In the genomic region with DNA sequence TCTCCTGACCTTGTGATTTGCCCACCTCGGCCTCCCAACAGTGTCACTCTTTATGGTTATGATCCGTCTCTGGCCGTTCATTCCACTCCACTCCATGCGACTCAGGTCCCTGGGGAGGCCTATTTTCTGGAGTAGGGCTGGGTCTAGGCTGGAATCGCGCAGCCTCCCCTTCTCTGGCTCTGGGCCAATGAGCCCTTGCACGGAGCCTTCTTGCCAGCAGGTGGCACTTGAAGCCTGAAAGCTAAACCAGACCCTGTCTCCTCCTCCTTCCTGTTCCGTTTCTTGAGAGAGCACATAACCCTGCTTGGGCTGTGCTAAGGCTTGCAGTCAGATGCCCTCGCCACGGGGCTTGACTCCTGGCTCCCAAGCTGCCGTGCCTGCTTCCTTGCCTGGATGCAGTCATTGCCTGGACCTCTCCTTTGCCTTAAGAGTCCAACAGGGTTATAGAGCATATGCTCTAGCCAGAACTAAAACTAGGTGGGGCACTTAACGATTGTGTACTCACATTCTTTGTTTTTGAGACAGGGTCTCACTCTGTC, we compare ENCODE assay signal across 8 cellular contexts. TPM values are rescaled to one million over a fixed set of nuclear protein-coding genes. Genes with fewer than 3 reads are reported as not detected.
A peak's percentile ranks its signal among the peaks of the same experiment; 100 is the strongest.
DNase-seq lines count a peak whose midpoint lies in the region; ATAC-seq and TF ChIP-seq lines count a peak whose summit lies in the region.

No MANE protein-coding gene starts in this region.

- H3K27ac ChIP-seq in colonic mucosa (no peak overlapping the region), liver (ENCODE audit: low read depth in 1 of 2, low read length in 2 of 2) (no peak overlapping the region)

- H3K36me3 ChIP-seq in colonic mucosa (no peaks in the 10 kb centered on the region), liver (ENCODE audit: control insufficient read depth in 4 of 4, insufficient read depth in 3 of 4, low read depth in 1 of 4, low read length in 3 of 4) (peaks cover 3 to 33% (median 29%) of the 10 kb centered on the region in 4 donors)

- ATAC-seq in HG03520 (IDR thresholded peaks at IDR 0.05; ENCODE audit: unreplicated experiment): peak; percentile 75

- H3K9me3 ChIP-seq in colonic mucosa: no peaks in the 10 kb centered on the region
- no peaks in the 10 kb centered on the region for H3K9me3 ChIP-seq in liver (ENCODE audit: control insufficient read depth in 4 of 4, low read length in 3 of 4)

- H3K4me1 ChIP-seq in colonic mucosa (peaks cover 4% of the 10 kb centered on the region), liver (ENCODE audit: control insufficient read depth in 4 of 4, insufficient read depth in 4 of 4, low read length in 3 of 4) (peaks cover 0 to 2% (median 0%) of the 10 kb centered on the region in 4 donors)

- TF ChIP-seq POLR2A in GM18951 (IDR thresholded peaks at IDR 0.05; ENCODE audit: extremely low read depth, insufficient read depth, insufficient read length): peak; percentile 62

- H3K27me3 ChIP-seq in colonic mucosa (no peaks in the 10 kb centered on the region), liver (ENCODE audit: control insufficient read depth in 4 of 4, insufficient read depth in 4 of 4, low read length in 3 of 4) (no peaks in the 10 kb centered on the region)

- TF ChIP-seq CTCF in colonic mucosa (IDR thresholded peaks at IDR 0.05) (peak; percentile 82), liver (IDR thresholded peaks at IDR 0.05; ENCODE audit: low read depth, low read length, missing input control) (peak; percentile 94)

- intact Hi-C loops in colonic mucosa (cut with DNase I): loop anchor here (2.0 to 10.0 kb wide), 4 partner anchors 330 to 700 kb away; partner anchors contain the start of gene MCU

- H3K9ac ChIP-seq in colonic mucosa (ENCODE audit: low read depth in 2 of 2, low read length in 2 of 2) (peak overlapping the region; percentile 16 to 51), liver (ENCODE audit: low read depth in 1 of 2, low read length in 2 of 2) (no peak overlapping the region)

- H3K4me3 ChIP-seq in colonic mucosa (no peak overlapping the region), liver (ENCODE audit: low read depth in 1 of 3, low read length in 3 of 3) (no peak overlapping the region)

- in situ Hi-C loops in GM18951 (cut with MboI; ENCODE audit: low sequenced_read_pairs, unreplicated experiment): loop anchor here (5.0 to 10.0 kb wide), 2 partner anchors 468 to 510 kb away; no protein-coding TSS in a partner anchor

- DNase-seq in Ammon's horn (ENCODE audit: low spot score) (peak; percentile 93), NCI-H526 (lab: John Stamatoyannopoulos, UW) (peak; percentile 46 to 84), colonic mucosa (peak; percentile 85)
- peak; percentile 80 to 86 for DNase-seq in activated CD4-positive, alpha-beta T cell treated with anti-CD3 and anti-CD28 coated beads for 4 hours
- peak; percentile 88 for DNase-seq in stimulated activated CD4-positive, alpha-beta T cell treated with anti-CD3 and anti-CD28 coated beads, Interleukin-4, amount 100 ng/mL, for 24 hours

- 27% methylated on average over 12 of the region's 12 CpGs for WGBS in liver

- peak; percentile 97 to 98 for TF ChIP-seq RAD21 in liver (IDR thresholded peaks at IDR 0.05)

TF ChIP-seq in liver, 16 proteins besides CTCF, POLR2A, EP300 and RAD21:
- TF ChIP-seq RXRA (IDR thresholded peaks at IDR 0.05): no peak
- TF ChIP-seq EGR1 (IDR thresholded peaks at IDR 0.05; ENCODE audit: low read depth in 2 of 2): no peak
- no peak for TF ChIP-seq NR2F2 (IDR thresholded peaks at IDR 0.05)
- TF ChIP-seq, protein P1, sequence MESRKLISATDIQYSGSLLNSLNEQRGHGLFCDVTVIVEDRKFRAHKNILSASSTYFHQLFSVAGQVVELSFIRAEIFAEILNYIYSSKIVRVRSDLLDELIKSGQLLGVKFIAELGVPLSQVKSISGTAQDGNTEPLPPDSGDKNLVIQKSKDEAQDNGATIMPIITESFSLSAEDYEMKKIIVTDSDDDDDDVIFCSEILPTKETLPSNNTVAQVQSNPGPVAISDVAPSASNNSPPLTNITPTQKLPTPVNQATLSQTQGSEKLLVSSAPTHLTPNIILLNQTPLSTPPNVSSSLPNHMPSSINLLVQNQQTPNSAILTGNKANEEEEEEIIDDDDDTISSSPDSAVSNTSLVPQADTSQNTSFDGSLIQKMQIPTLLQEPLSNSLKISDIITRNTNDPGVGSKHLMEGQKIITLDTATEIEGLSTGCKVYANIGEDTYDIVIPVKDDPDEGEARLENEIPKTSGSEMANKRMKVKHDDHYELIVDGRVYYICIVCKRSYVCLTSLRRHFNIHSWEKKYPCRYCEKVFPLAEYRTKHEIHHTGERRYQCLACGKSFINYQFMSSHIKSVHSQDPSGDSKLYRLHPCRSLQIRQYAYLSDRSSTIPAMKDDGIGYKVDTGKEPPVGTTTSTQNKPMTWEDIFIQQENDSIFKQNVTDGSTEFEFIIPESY (IDR thresholded peaks at IDR 0.05): no peak
- TF ChIP-seq SP1 (IDR thresholded peaks at IDR 0.05): no peak
- no peak for TF ChIP-seq YY1 (IDR thresholded peaks at IDR 0.05)

RNA-seq across cellular contexts. Expression of gene DNAJB12, which starts 9.6 kb away (rescaled TPM):
- total RNA-seq in colonic mucosa (10 to 100 TPM; 29.4 to 37.9 TPM), liver (10 to 100 TPM; 17.5 to 22.0 TPM)
- 10 to 100 TPM; 15.9 to 20.3 TPM for polyA plus RNA-seq in liver

Comparison
In these comparisons a context has a peak if more than half of its experiments do, and no peak if none do; other contexts are left out.
1. H3K9ac ChIP-seq: peak in colonic mucosa (2 of 2); none in liver (0 of 2).
2. Peak in every context shown above with its lines, with median percentiles within 50 percentile points of each other: DNase-seq.